15 cellular contexts compared by ENCODE assay signal in the genomic region with DNA sequence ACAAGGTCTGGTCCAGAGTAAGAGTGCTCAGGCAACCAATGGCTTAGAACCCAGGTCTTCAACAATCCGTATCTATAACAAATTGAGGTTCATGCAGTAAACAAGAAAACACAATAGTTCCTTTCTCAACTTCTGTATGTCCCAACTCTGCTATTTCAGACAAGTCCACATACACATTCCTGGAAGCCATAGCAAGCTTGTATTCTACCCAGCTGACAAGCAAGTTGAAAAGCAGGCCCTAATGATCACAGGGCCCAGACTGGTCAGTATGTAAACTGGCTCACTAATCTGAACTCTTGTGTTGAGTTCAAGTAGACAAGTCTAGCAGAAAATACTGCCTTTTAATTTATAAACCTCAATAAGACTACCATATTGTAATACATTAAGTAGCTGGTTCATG. TPM values are rescaled to one million over a fixed set of nuclear protein-coding genes. Genes with fewer than 3 reads are reported as not detected.
DNase-seq lines count a peak whose midpoint lies in the region; ATAC-seq, FAIRE-seq and TF ChIP-seq lines count a peak whose summit lies in the region.
"Had no signal": no experiment of that assay in that cellular context is flagged by ENCODE, and none has a peak within 500 bp of the region (broad histone marks: within the 10 kb centered on the region; RNA-seq: fewer than 3 reads in every experiment).

No MANE protein-coding gene starts in this region.

- BruUV-seq in K562 (replicated peaks; lab: Mats Ljungman, UMichigan): no TSS peak

- peaks cover 30% of the 10 kb centered on the region for H4K20me1 ChIP-seq in K562 (replicated peaks; ENCODE audit: control insufficient read depth, insufficient read depth, low read length)

- no peak overlapping the region for H2BK120ac ChIP-seq in mesenchymal stem cell (ENCODE audit: low read depth, low read length)

- no peak overlapping the region for H2AK5ac ChIP-seq in mesenchymal stem cell (ENCODE audit: low read length, severe bottlenecking)

- H2BK12ac ChIP-seq in mesenchymal stem cell (ENCODE audit: low read length in 2 of 2): no peak overlapping the region

- H4K91ac ChIP-seq in mesenchymal stem cell (ENCODE audit: low read length): no peak overlapping the region

- H2BK15ac ChIP-seq in mesenchymal stem cell (ENCODE audit: low read depth, poor library complexity, severe bottlenecking): no peak overlapping the region

- TF ChIP-seq POLR2A in K562 (conservative IDR thresholded peaks at IDR 0.05): no peak
- TF ChIP-seq POLR2A in gastrocnemius medialis (IDR thresholded peaks at IDR 0.05): no peak

- in situ Hi-C loops in G401 (cut with HindIII; ENCODE audit: low sequenced_read_pairs) (no loop called here), K562 (cut with MboI) (no loop called here), gastrocnemius medialis (cut with MboI; ENCODE audit: low sequenced_read_pairs in 4 of 4) (loop anchor here in 1 of 4 donors (25.0 kb wide), 1 partner anchor 608 kb away; a partner anchor contains a TSS)

- no peaks in the 10 kb centered on the region for H3K27me3 ChIP-seq in K562 (ENCODE audit: control insufficient read depth in 2 of 2, insufficient read depth in 2 of 2, low read length in 2 of 2)
- no peaks in the 10 kb centered on the region for H3K27me3 ChIP-seq in mesenchymal stem cell (ENCODE audit: control insufficient read depth in 1 of 2, insufficient read depth in 1 of 2, low read length in 2 of 2)
- no peaks in the 10 kb centered on the region for H3K27me3 ChIP-seq in gastrocnemius medialis
- no peaks in the 10 kb centered on the region for H3K27me3 ChIP-seq in right cardiac atrium (ENCODE audit: control insufficient read depth, insufficient read depth)

- POLR2A ChIA-PET in K562 (lab: Yijun Ruan, JAX): interaction anchor here (1.0 to 1.2 kb wide), 2 partner anchors 16 to 19 kb away, joined by 3 read pairs; no protein-coding TSS in a partner anchor

- TF ChIP-seq RAD21 in K562 (CRISPR knock-in tag; conservative IDR thresholded peaks at IDR 0.05 in 1 of 2, IDR thresholded peaks at IDR 0.05 in 1 of 2): no peak

- no peak overlapping the region for H3K4ac ChIP-seq in mesenchymal stem cell (ENCODE audit: low read depth in 1 of 2, low read length in 2 of 2)

- H3K4me1 ChIP-seq in K562 (replicated peaks in 1 of 2; ENCODE audit: control insufficient read depth in 2 of 2, insufficient read depth in 2 of 2, low read length in 2 of 2): peaks cover 3 to 28% of the 10 kb centered on the region in 2 experiments; a peak in 3 of 5 replicates
- H3K4me1 ChIP-seq in mesenchymal stem cell (ENCODE audit: control insufficient read depth, insufficient read depth, low read depth, low read length): peaks cover 6% of the 10 kb centered on the region
- H3K4me1 ChIP-seq in gastrocnemius medialis: peaks cover 67 to 82% of the 10 kb centered on the region in 2 donors
- peaks cover 3% of the 10 kb centered on the region for H3K4me1 ChIP-seq in right cardiac atrium (ENCODE audit: control insufficient read depth, insufficient read depth, low read length)

- H3K27ac ChIP-seq in K562 (ENCODE audit: extremely low read depth, low read depth, low read length) (no peak overlapping the region), mesenchymal stem cell (ENCODE audit: low read length, poor library complexity, severe bottlenecking) (no peak overlapping the region), gastrocnemius medialis (peak overlapping the region; percentile 24 to 59 (median 36)), right cardiac atrium (ENCODE audit: low read length) (no peak overlapping the region)
- H3K27ac ChIP-seq: SK-N-MC had no signal

- H3K9ac ChIP-seq in K562 (ENCODE audit: insufficient read depth in 1 of 2, low read depth in 2 of 2, low read length in 2 of 2): no peak overlapping the region
- no peak overlapping the region for H3K9ac ChIP-seq in mesenchymal stem cell (ENCODE audit: low read length)

- WGBS in K562 (ENCODE audit: insufficient coverage, low coverage, missing lambda C conversion rate): 65% methylated on average over 1 of the region's 1 CpG
- WGBS in mesenchymal stem cell: 91% methylated on average over 1 of the region's 1 CpG
- 84% methylated on average over 1 of the region's 1 CpG for WGBS in right cardiac atrium

- 0 out of 2 replicates have a peak, but pooled peaks cover 6% of the 10 kb centered on the region for H3K9me3 ChIP-seq in K562 (replicated peaks; ENCODE audit: control insufficient read depth, insufficient read depth, low read depth, low read length)
- H3K9me3 ChIP-seq in mesenchymal stem cell (ENCODE audit: control insufficient read depth, low read length): no peaks in the 10 kb centered on the region
- H3K9me3 ChIP-seq in gastrocnemius medialis: no peaks in the 10 kb centered on the region
- no peaks in the 10 kb centered on the region for H3K9me3 ChIP-seq in right cardiac atrium (ENCODE audit: control insufficient read depth, low read length)

- no peak overlapping the region for H2BK5ac ChIP-seq in mesenchymal stem cell (ENCODE audit: low read depth, low read length, poor library complexity, severe bottlenecking)

- H3K14ac ChIP-seq in mesenchymal stem cell (ENCODE audit: low read length in 2 of 2): no peak overlapping the region

- no peak overlapping the region for H3K4me3 ChIP-seq in K562
- no peak overlapping the region for H3K4me3 ChIP-seq in mesenchymal stem cell (ENCODE audit: insufficient read depth in 1 of 2, low read depth in 1 of 2, low read length in 2 of 2)
- no peak overlapping the region for H3K4me3 ChIP-seq in gastrocnemius medialis
- no peak overlapping the region for H3K4me3 ChIP-seq in right cardiac atrium (ENCODE audit: low read length)
- H3K4me3 ChIP-seq: SK-N-MC had no signal

- H3K4me2 ChIP-seq in K562 (ENCODE audit: insufficient read depth, low read length) (no peak overlapping the region), mesenchymal stem cell (ENCODE audit: low read length, poor library complexity, severe bottlenecking) (no peak overlapping the region)

- intact Hi-C loops in K562 (cut with micrococcal nuclease) (no loop called here), gastrocnemius medialis (cut with DNase I; ENCODE audit: low total_unique reads) (no loop called here), right cardiac atrium (cut with DNase I) (no loop called here)

- ATAC-seq in K562: peak; percentile 35
- ATAC-seq in gastrocnemius medialis: no peak
- no peak for ATAC-seq in right cardiac atrium
- ATAC-seq: PC-3 had no signal

- H4K8ac ChIP-seq in mesenchymal stem cell (ENCODE audit: low read length): no peak overlapping the region

- H2AFZ ChIP-seq in K562 (ENCODE audit: low read depth, low read length): no peak overlapping the region
- H2AFZ ChIP-seq in mesenchymal stem cell (ENCODE audit: low read depth, low read length): no peak overlapping the region

- CTCF ChIA-PET in K562 (lab: Yijun Ruan, JAX; ENCODE audit: low intra/inter-chr PET ratio): no interaction called here

- peaks cover 6% of the 10 kb centered on the region for H3K79me1 ChIP-seq in mesenchymal stem cell (replicated peaks; ENCODE audit: low read length, poor library complexity, severe bottlenecking)

- DNase-seq in G401 (ENCODE audit: low spot score) (peak; percentile 11), K562 (ENCODE audit: extremely low read depth in 1 of 4, low spot score in 3 of 4) (no peak), mesenchymal stem cell (peak; percentile 50), gastrocnemius medialis (no peak), NAMALWA (ENCODE audit: low spot score) (no peak), NCI-H146 (lab: John Stamatoyannopoulos, UW) (no peak), right cardiac atrium (no peak)
- DNase-seq: COR-L47; HFFc6; MM.1S; NCI-H187 treated with DMSO at 0.1 percent for 48 hours; NK-92 treated with Interleukin-12 subunit alpha and Interleukin-12 subunit beta, amount 100 ng/mL, for 24 hours; PC-3 had no signal

- TF ChIP-seq CTCF in K562 (IDR thresholded peaks at IDR 0.05 in 2 of 3, conservative IDR thresholded peaks at IDR 0.05 in 1 of 3; ENCODE audit: insufficient read depth in 2 of 3, low read depth in 1 of 3, low read length in 3 of 3) (no peak), gastrocnemius medialis (IDR thresholded peaks at IDR 0.05 in 4 of 5, conservative IDR thresholded peaks at IDR 0.05 in 1 of 5) (no peak)

- H3K79me2 ChIP-seq in K562 (ENCODE audit: control insufficient read depth, insufficient read depth, low read length): peaks cover 97% of the 10 kb centered on the region

- H3K18ac ChIP-seq in mesenchymal stem cell (ENCODE audit: low read depth in 1 of 2, low read length in 2 of 2): no peak overlapping the region

- H3K23ac ChIP-seq in mesenchymal stem cell (ENCODE audit: low read length in 2 of 2): no peak overlapping the region

- H3K36me3 ChIP-seq in K562 (ENCODE audit: control insufficient read depth, insufficient read depth, low read length) (peaks cover 9% of the 10 kb centered on the region; the same call in 2 of the 3 replicates), mesenchymal stem cell (ENCODE audit: control insufficient read depth in 1 of 2, insufficient read depth in 2 of 2, low read depth in 1 of 2, low read length in 2 of 2) (peaks cover 0 to 5% of the 10 kb centered on the region in 2 experiments), gastrocnemius medialis (no peaks in the 10 kb centered on the region)

- TF ChIP-seq EP300 in K562 (IDR thresholded peaks at IDR 0.05; ENCODE audit: low read length): no peak

- FAIRE-seq in K562 (lab: Jason Lieb, UNC): no peak
- FAIRE-seq: GM19239 had no signal

- no peaks in the 10 kb centered on the region for H3K9me1 ChIP-seq in K562 (ENCODE audit: control insufficient read depth, insufficient read depth, low read length)

RNA-seq across cellular contexts. Expression of a gene that starts 26.9 kb away (rescaled TPM):
- total RNA-seq in G401 (2014; rRNA removed; shearing (Covaris generic)): 16.4 and 26.4 TPM in 2 replicates
- total RNA-seq in K562 (2011; cell fraction: chromatin; rRNA removed; ENCODE audit: low replicate concordance): 66.1 and 149 TPM in 2 replicates
- 49.7 and 55.7 TPM in 2 replicates for total RNA-seq in K562 (2011; cell fraction: nucleolus; rRNA removed)
- 73.5 and 100 TPM in 2 replicates for total RNA-seq in K562 (2011; cell fraction: nucleoplasm; rRNA removed)
- total RNA-seq in K562 (2014; rRNA removed) (18.4 and 19.9 TPM in 2 replicates), K562 (2014; rRNA removed; fragmentation: Illumina TruSeq; extraction: Trizol) (22.1 and 26.4 TPM in 2 replicates), K562 (2015; rRNA removed; fragmentation: Illumina TruSeq; extraction: Trizol) (31.1 and 32.8 TPM in 2 replicates), K562 (2021) (22.1 and 24.6 TPM in 2 replicates), gastrocnemius medialis (10 to 100 TPM; 53.9 to 84.7 (median 66.9) TPM), right cardiac atrium (10 to 100 TPM; 26.8 to 35.8 (median 31.2) TPM)
- polyA plus RNA-seq in K562 (2011; rRNA removed) (17.9 and 19.7 TPM in 2 replicates), K562 (2014; fragmentation: Illumina TruSeq; extraction: Trizol) (10.3 and 10.7 TPM in 2 replicates), K562 (2014; fragmentation: Nextera tagmentation; extraction: Ambion mirVana) (1 to 10 TPM; 5.0 to 8.7 TPM), K562 (2014; rRNA removed) (9.4 and 12.0 TPM in 2 replicates), right cardiac atrium (5.8 TPM)
- polyA plus RNA-seq in K562 (2011; cell fraction: cytosol; rRNA removed): 5.5 and 9.3 TPM in 2 replicates
- polyA plus RNA-seq in K562 (2011; cell fraction: nucleus; rRNA removed): 17.5 and 20.3 TPM in 2 replicates
- 7.5 and 10.7 TPM in 2 replicates for polyA plus RNA-seq in K562 (2012)
- 54.7 and 58.9 TPM in 2 replicates for polyA minus RNA-seq in K562 (2011; rRNA and poly(A)+ RNA removed)
- polyA minus RNA-seq in K562 (2011; cell fraction: cytosol; rRNA and poly(A)+ RNA removed): 16.2 and 16.4 TPM in 2 replicates
- polyA minus RNA-seq in K562 (2011; cell fraction: nucleus; rRNA and poly(A)+ RNA removed): 48.3 and 63.5 TPM in 2 replicates
- 18.2 TPM for polyA plus RNA-seq in mesenchymal stem cell (2013, experiment 1 of 2)
- 18.2 TPM for polyA plus RNA-seq in mesenchymal stem cell (2013, experiment 2 of 2)

Comparison
In these comparisons a context has a peak if more than half of its experiments do, and no peak if none do; other contexts are left out.
1. DNase-seq: peak in G401 (single experiment) and mesenchymal stem cell (single experiment); none in K562 (0 of 4), gastrocnemius medialis (0 of 2), NAMALWA (single experiment), NCI-H146 (single experiment) and right cardiac atrium (0 of 3).
2. H3K27ac ChIP-seq: peak in gastrocnemius medialis (4 of 4); none in K562 (single experiment), mesenchymal stem cell (single experiment) and right cardiac atrium (single experiment).